ENCODE assay signal across 9 cellular contexts in the genomic region with DNA sequence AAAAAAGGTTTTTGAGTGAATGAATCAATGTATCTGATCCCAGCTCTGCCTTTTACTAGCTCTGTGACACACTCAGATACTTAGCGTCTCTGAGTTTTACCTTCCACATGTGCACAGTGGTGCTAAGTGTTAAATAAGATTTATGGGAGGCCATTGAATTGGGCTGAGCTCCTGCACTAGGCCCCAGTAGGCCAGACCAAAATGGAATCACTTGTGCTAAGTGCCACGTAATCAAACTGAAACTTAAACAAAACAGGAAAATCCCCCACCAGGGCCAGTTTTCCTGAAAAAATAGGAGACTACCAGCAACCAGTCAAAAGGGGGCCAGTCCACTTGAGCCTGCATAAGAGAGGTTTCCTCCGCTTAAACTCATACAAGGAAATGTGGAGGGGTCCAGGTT. TPM values are rescaled to one million over a fixed set of nuclear protein-coding genes. Genes with fewer than 3 reads are reported as not detected.
DNase-seq lines count a peak whose midpoint lies in the region; ATAC-seq and TF ChIP-seq lines count a peak whose summit lies in the region.
"Had no signal": no experiment of that assay in that cellular context is flagged by ENCODE, and none has a peak within 500 bp of the region (broad histone marks: within the 10 kb centered on the region; RNA-seq: fewer than 3 reads in every experiment).

No MANE protein-coding gene starts in this region.

- H3K4me1 ChIP-seq in Peyer's patch, result peaks cover 0 to 5% (median 2%) of the 10 kb centered on the region in 4 donors
- H3K4me1 ChIP-seq in rectal smooth muscle tissue (ENCODE audit: control insufficient read depth, insufficient read depth, low read length), result peaks cover 3% of the 10 kb centered on the region

- no peaks in the 10 kb centered on the region for H3K9me3 ChIP-seq in Peyer's patch

- ATAC-seq in HG02852 (IDR thresholded peaks at IDR 0.05; ENCODE audit: unreplicated experiment), result no peak

- no peaks in the 10 kb centered on the region for H3K27me3 ChIP-seq in Peyer's patch
- H3K27me3 ChIP-seq in rectal smooth muscle tissue (ENCODE audit: control insufficient read depth, insufficient read depth, low read length), result no peaks in the 10 kb centered on the region

- in situ Hi-C loops in ACHN (cut with HindIII; ENCODE audit: low pct_ligation_motif_present, low pct_unique_long_range_greater_than_20kb, low sequenced_read_pairs), result no loop called here

- no peak for TF ChIP-seq POLR2A in Peyer's patch (IDR thresholded peaks at IDR 0.05)

- H3K27ac ChIP-seq in Peyer's patch (peak overlapping the region; percentile 33 to 90 (median 80)), rectal smooth muscle tissue (ENCODE audit: low read depth, low read length) (peak overlapping the region; percentile 84)

- DNase-seq in Peyer's patch, result no peak
- DNase-seq in fibroblast of peridontal ligament (ENCODE audit: extremely low read depth), result peak; percentile 8
- DNase-seq in kidney tubule cell (ENCODE audit: low spot score), result no peak
- no peak for DNase-seq in HuH-7 (ENCODE audit: low spot score)
- DNase-seq in ACHN, result no peak
- DNase-seq: NCI-H1092 treated with DMSO at 0.1 percent for 48 hours had no signal

- H3K36me3 ChIP-seq in Peyer's patch (no peaks in the 10 kb centered on the region), rectal smooth muscle tissue (ENCODE audit: control insufficient read depth, insufficient read depth, low read length) (no peaks in the 10 kb centered on the region)

- no peak for TF ChIP-seq CTCF in Peyer's patch (IDR thresholded peaks at IDR 0.05)

- H3K4me3 ChIP-seq in GM08714 (ENCODE audit: low read length) (peak overlapping the region; percentile 77; the same call in 1 of the 2 replicates), Peyer's patch (peak overlapping the region; percentile 23 to 42 (median 30)), rectal smooth muscle tissue (ENCODE audit: low read length) (peak overlapping the region; percentile 37)

- H3K9ac ChIP-seq in rectal smooth muscle tissue (ENCODE audit: low read length), result no peak overlapping the region

RNA-seq across cellular contexts. Expression of gene GJA3, which starts 40.9 kb away (rescaled TPM):
- not detected for total RNA-seq in Peyer's patch
